ENCODE assay signal across 13 cellular contexts in the genomic region with DNA sequence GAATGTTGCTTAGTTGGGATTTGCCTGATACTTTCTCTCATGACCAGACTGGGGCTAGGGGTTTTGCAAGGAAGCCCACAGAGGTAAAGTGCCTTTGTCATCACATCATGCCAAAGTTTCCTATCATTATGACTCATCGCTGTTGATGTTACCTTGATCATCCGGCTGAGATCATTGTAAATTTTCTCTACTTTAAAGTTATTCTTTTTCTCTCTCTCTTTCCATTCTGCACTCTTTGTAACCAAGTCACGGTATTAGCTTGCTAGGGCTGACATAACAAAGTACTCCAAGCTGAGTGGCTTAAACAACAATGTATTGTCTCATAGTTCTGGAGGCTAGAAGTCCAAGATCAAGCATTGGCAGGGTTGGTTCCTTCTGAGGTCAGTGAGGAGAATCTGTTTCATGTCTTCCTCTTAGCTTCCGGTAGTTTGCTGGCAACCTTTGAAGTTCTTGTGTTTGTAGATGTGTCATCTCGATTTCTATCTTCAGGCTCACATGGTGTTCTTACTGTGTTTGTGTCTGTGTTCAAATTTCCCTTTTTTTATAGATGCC.
DNase-seq lines count a peak whose midpoint lies in the region; ATAC-seq and TF ChIP-seq lines count a peak whose summit lies in the region.
"Had no signal": no experiment of that assay in that cellular context is flagged by ENCODE, and none has a peak within 500 bp of the region (broad histone marks: within the 10 kb centered on the region; RNA-seq: fewer than 3 reads in every experiment).

No MANE protein-coding gene starts in this region.

- no peaks in the 10 kb centered on the region for H3K27me3 ChIP-seq in prostate gland (replicated peaks; ENCODE audit: insufficient read depth)

- no peak overlapping the region for H3K4me3 ChIP-seq in prostate gland
- H3K4me3 ChIP-seq: heart right ventricle had no signal

- H3K27me3 Mint-ChIP-seq in T-helper 17 cell (no peaks in the 10 kb centered on the region), type B pancreatic cell (peaks cover 4% of the 10 kb centered on the region)
- peaks cover 5% of the 10 kb centered on the region for H3K27me3 Mint-ChIP-seq in activated naive CD8-positive, alpha-beta T cell treated with anti-CD3 and anti-CD28 coated beads for 36 hours

- no peaks in the 10 kb centered on the region for H3K9me3 ChIP-seq in T-helper 17 cell (ENCODE audit: control insufficient read depth, low read length, poor library complexity, severe bottlenecking)
- no peaks in the 10 kb centered on the region for H3K9me3 ChIP-seq in prostate gland
- H3K9me3 ChIP-seq: heart right ventricle had no signal

- TF ChIP-seq CTCF in type B pancreatic cell (conservative IDR thresholded peaks at IDR 0.05) (no peak), prostate gland (IDR thresholded peaks at IDR 0.05) (no peak)

- peak; percentile 88 to 91 for ATAC-seq in activated CD4-positive, CD25-positive, alpha-beta regulatory T cell treated with anti-CD3 and anti-CD28 coated beads, Interleukin-2, amount 50 U/mL, for 24 hours
- peak; percentile 89 for ATAC-seq in T-helper 17 cell
- ATAC-seq in HG03521 (IDR thresholded peaks at IDR 0.05; ENCODE audit: unreplicated experiment) = no peak
- ATAC-seq: heart right ventricle had no signal

- H3K36me3 Mint-ChIP-seq in T-helper 17 cell (ENCODE audit: low read depth) (no peaks in the 10 kb centered on the region), type B pancreatic cell (no peaks in the 10 kb centered on the region)
- H3K36me3 Mint-ChIP-seq in activated naive CD8-positive, alpha-beta T cell treated with anti-CD3 and anti-CD28 coated beads for 36 hours = no peaks in the 10 kb centered on the region
- H3K36me3 Mint-ChIP-seq: IgD-negative memory B cell had no signal

- H3K4me3 Mint-ChIP-seq in T-helper 17 cell (peak overlapping the region; percentile 68), type B pancreatic cell (no peak overlapping the region)
- H3K4me3 Mint-ChIP-seq in activated naive CD8-positive, alpha-beta T cell treated with anti-CD3 and anti-CD28 coated beads for 36 hours = peak overlapping the region; percentile 68
- H3K4me3 Mint-ChIP-seq: IgD-negative memory B cell, nephron had no signal

- peaks cover 16% of the 10 kb centered on the region for H3K4me1 Mint-ChIP-seq in T-helper 17 cell
- H3K4me1 Mint-ChIP-seq in activated naive CD8-positive, alpha-beta T cell treated with anti-CD3 and anti-CD28 coated beads for 36 hours = peaks cover 14% of the 10 kb centered on the region
- H3K4me1 Mint-ChIP-seq in type B pancreatic cell (ENCODE audit: unreplicated experiment) = peaks cover 5% of the 10 kb centered on the region
- H3K4me1 Mint-ChIP-seq: nephron had no signal

- no peak overlapping the region for H3K27ac ChIP-seq in prostate gland
- H3K27ac ChIP-seq: 22Rv1, heart right ventricle had no signal

- no peaks in the 10 kb centered on the region for H3K4me1 ChIP-seq in prostate gland (replicated peaks)
- H3K4me1 ChIP-seq: heart right ventricle had no signal

- WGBS in prostate gland = 67% methylated on average over 5 of the region's 5 CpGs

- no peaks in the 10 kb centered on the region for H3K36me3 ChIP-seq in prostate gland
- H3K36me3 ChIP-seq: heart right ventricle had no signal

- H3K27ac Mint-ChIP-seq in T-helper 17 cell = peak overlapping the region; percentile 78
- peak overlapping the region; percentile 98 for H3K27ac Mint-ChIP-seq in activated naive CD8-positive, alpha-beta T cell treated with anti-CD3 and anti-CD28 coated beads for 36 hours
- H3K27ac Mint-ChIP-seq in type B pancreatic cell = no peak overlapping the region
- H3K27ac Mint-ChIP-seq: nephron had no signal

- no peaks in the 10 kb centered on the region for H3K9me3 Mint-ChIP-seq in activated naive CD8-positive, alpha-beta T cell treated with anti-CD3 and anti-CD28 coated beads for 36 hours
- H3K9me3 Mint-ChIP-seq in type B pancreatic cell = no peaks in the 10 kb centered on the region
- H3K9me3 Mint-ChIP-seq: IgD-negative memory B cell, nephron had no signal

- DNase-seq in activated CD4-positive, CD25-positive, alpha-beta regulatory T cell treated with anti-CD3 and anti-CD28 coated beads, Interleukin-2, amount 50 U/mL, for 72 hours = no peak
- DNase-seq in T-helper 17 cell (peak in 2 of 3 donors; percentile 5 to 15), type B pancreatic cell (ENCODE audit: extremely low spot score, unreplicated experiment) (no peak), prostate gland (ENCODE audit: low spot score) (no peak)
- DNase-seq in activated naive CD8-positive, alpha-beta T cell treated with anti-CD3 and anti-CD28 coated beads for 36 hours = peak; percentile 29
- peak in 5 of 6 experiments; percentile 10 to 77 (median 63) for DNase-seq in stimulated activated naive CD4-positive, alpha-beta T cell (lab: John Stamatoyannopoulos, UW)
- DNase-seq: heart right ventricle, NCI-H510A had no signal

- intact Hi-C loops in prostate gland (cut with DNase I) = no loop called here

- TF ChIP-seq POLR2A in prostate gland (IDR thresholded peaks at IDR 0.05) = no peak

Comparison
In these comparisons a context has a peak if more than half of its experiments do, and no peak if none do; other contexts are left out.
1. DNase-seq: peak in T-helper 17 cell (2 of 3), activated naive CD8-positive, alpha-beta T cell treated with anti-CD3 and anti-CD28 coated beads for 36 hours (single experiment) and stimulated activated naive CD4-positive, alpha-beta T cell (5 of 6); none in activated CD4-positive, CD25-positive, alpha-beta regulatory T cell treated with anti-CD3 and anti-CD28 coated beads, Interleukin-2, amount 50 U/mL, for 72 hours (single experiment), type B pancreatic cell (single experiment) and prostate gland (single experiment).